In the genomic region with DNA sequence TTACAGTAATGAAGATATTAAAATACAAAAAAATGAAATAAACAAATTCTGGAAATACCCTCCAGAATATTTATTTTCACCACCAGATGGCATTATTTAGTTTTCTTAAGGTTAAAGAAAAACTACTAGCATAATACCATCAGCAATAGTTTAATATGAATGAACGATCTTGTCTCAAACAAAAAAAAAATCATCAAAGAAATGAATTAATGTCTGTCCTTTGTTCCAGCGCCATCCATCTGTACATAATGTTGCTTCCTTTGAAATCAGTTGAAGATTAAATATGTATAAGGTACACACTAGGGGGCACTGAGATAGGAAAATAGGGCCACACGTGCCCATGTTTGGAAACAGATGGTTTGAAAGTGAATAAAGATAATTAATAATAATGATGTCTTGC, we compare ENCODE assay signal across 9 cellular contexts.
DNase-seq lines count a peak whose midpoint lies in the region; ATAC-seq and TF ChIP-seq lines count a peak whose summit lies in the region.
"Had no signal": no experiment of that assay in that cellular context is flagged by ENCODE, and none has a peak within 500 bp of the region (broad histone marks: within the 10 kb centered on the region; RNA-seq: fewer than 3 reads in every experiment).

No MANE protein-coding gene starts in this region.

- H3K4me1 ChIP-seq in lung (ENCODE audit: control insufficient read depth in 2 of 2, insufficient read depth in 2 of 2, low read length in 2 of 2) = peaks cover 0 to 2% of the 10 kb centered on the region in 2 donors

- ATAC-seq in lung (ENCODE audit: insufficient read depth, low FRiP score) = no peak
- ATAC-seq in activated CD4-positive, CD25-positive, alpha-beta regulatory T cell treated with anti-CD3 and anti-CD28 coated beads, Interleukin-2, amount 50 U/mL, for 24 hours = no peak
- ATAC-seq in stimulated activated naive CD8-positive, alpha-beta T cell treated with anti-CD3 and anti-CD28 coated beads, Interleukin-15, Interleukin-2, amounts not matched to agents 100 U/mL and 50 U/mL, for 24 hours = no peak
- no peak for ATAC-seq in GM21619 (IDR thresholded peaks at IDR 0.05; ENCODE audit: unreplicated experiment)

- no peaks in the 10 kb centered on the region for H3K9me3 ChIP-seq in lung (ENCODE audit: control insufficient read depth in 2 of 2, insufficient read depth in 1 of 2, low read length in 1 of 2)
- H3K9me3 ChIP-seq: neutrophil had no signal

- H3K4me3 ChIP-seq in GM12865 (ENCODE audit: low read depth, low read length) (no peak overlapping the region), astrocyte of the cerebellum (ENCODE audit: low read depth, low read length) (no peak overlapping the region), lung (no peak overlapping the region)
- H3K4me3 ChIP-seq: SK-N-MC had no signal

- in situ Hi-C loops in astrocyte of the cerebellum (cut with HindIII; ENCODE audit: low sequenced_read_pairs) = no loop called here

- 20 to 22% methylated on average over 3 of the region's 3 CpGs for WGBS in lung, 2 donors

- peak; percentile 3 for DNase-seq in GM12865 (ENCODE audit: low read depth)
- DNase-seq in NCI-H1694 (lab: John Stamatoyannopoulos, UW) = peak; percentile 84
- no peak for DNase-seq in astrocyte of the cerebellum (ENCODE audit: low read depth)
- DNase-seq in lung (ENCODE audit: low spot score) = no peak
- DNase-seq in stimulated activated naive CD8-positive, alpha-beta T cell treated with anti-CD3 and anti-CD28 coated beads, Interleukin-15, Interleukin-2, amounts not matched to agents 100 U/mL and 50 U/mL, for 24 hours = no peak

- no peak overlapping the region for H3K27ac ChIP-seq in lung (ENCODE audit: low read depth in 1 of 2, low read length in 1 of 2)
- H3K27ac ChIP-seq: neutrophil, SK-N-MC had no signal

- no peak for TF ChIP-seq CTCF in GM12865 (IDR thresholded peaks at IDR 0.05; ENCODE audit: insufficient read depth, low read depth, low read length, missing control alignments)
- peak; percentile 8 for TF ChIP-seq CTCF in astrocyte of the cerebellum (IDR thresholded peaks at IDR 0.05; ENCODE audit: low read depth, low read length, missing control alignments)
- peak; percentile 6 for TF ChIP-seq CTCF in lung (IDR thresholded peaks at IDR 0.05; ENCODE audit: control extremely low read depth, extremely low read depth)

- H3K27me3 ChIP-seq in lung (ENCODE audit: control insufficient read depth, insufficient read depth) = no peaks in the 10 kb centered on the region
- H3K27me3 ChIP-seq: neutrophil had no signal

- no peaks in the 10 kb centered on the region for H3K36me3 ChIP-seq in lung (ENCODE audit: control insufficient read depth in 2 of 2, insufficient read depth in 2 of 2, low read length in 2 of 2)
- H3K36me3 ChIP-seq: neutrophil had no signal

Comparison
In these comparisons a context has a peak if more than half of its experiments do, and no peak if none do; other contexts are left out.
1. DNase-seq: peak in GM12865 (single experiment) and NCI-H1694 (single experiment); none in astrocyte of the cerebellum (single experiment), lung (single experiment) and stimulated activated naive CD8-positive, alpha-beta T cell treated with anti-CD3 and anti-CD28 coated beads, Interleukin-15, Interleukin-2, amounts not matched to agents 100 U/mL and 50 U/mL, for 24 hours (single experiment).